8 cellular contexts compared by ENCODE assay signal in the genomic region with DNA sequence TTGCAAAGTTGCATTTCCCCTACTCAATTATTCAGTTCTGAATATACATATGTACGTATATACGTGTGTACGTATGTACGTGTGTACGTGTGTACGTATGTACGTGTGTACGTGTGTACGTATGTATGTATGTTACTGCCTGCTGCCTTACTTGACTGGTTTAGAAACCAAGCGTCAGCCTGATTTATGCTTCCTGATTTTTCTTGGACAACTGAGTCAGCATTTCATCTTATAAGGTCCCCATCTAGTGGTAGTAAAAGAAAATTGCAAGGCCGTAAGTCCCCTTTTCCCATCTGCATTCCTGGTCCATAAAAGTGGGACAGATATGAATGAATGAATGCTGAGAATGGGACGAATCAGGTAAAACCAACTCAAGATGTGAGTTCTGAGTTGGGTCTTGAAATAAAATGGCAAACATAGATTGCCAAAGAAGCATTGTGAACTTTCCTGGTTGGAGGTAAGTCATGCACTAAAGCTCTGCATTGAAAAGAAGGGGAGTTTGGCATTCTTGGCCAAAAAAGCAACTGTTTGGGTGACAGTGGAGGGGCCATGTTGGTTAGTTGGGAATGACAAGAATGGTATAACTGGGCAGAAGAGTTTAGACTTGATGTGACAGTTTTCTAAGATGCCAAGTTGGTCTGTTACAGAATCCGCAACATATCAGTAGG.
DNase-seq lines count a peak whose midpoint lies in the region; ATAC-seq and TF ChIP-seq lines count a peak whose summit lies in the region.

No MANE protein-coding gene starts in this region.

- H3K9me3 ChIP-seq in SK-N-SH (no peaks in the 10 kb centered on the region), sigmoid colon (no peaks in the 10 kb centered on the region)

- peak; percentile 78 for DNase-seq in DMS153 treated with DMSO at 0.1 percent for 48 hours (lab: John Stamatoyannopoulos, UW; ENCODE audit: unreplicated experiment)
- peak; percentile 42 to 67 for DNase-seq in Kasumi-1 (lab: John Stamatoyannopoulos, UW)
- peak; percentile 46 for DNase-seq in SK-N-SH
- peak; percentile 56 for DNase-seq in foreskin melanocyte
- DNase-seq in sigmoid colon = no peak
- DNase-seq in stimulated activated naive CD4-positive, alpha-beta T cell (lab: John Stamatoyannopoulos, UW) = no peak
- DNase-seq in cerebellar nuclear complex (lab: John Stamatoyannopoulos, UW) = no peak

- TF ChIP-seq CTCF in SK-N-SH (IDR thresholded peaks at IDR 0.05) (peak; percentile 79), sigmoid colon (IDR thresholded peaks at IDR 0.05) (peak in 3 of 4 experiments; percentile 56 to 69 (median 66))

- POLR2A ChIA-PET in SK-N-SH (lab: Yijun Ruan, JAX) = no interaction called here

- no peak for ATAC-seq in HG02798 (IDR thresholded peaks at IDR 0.05; ENCODE audit: poor library complexity, unreplicated experiment)

- TF ChIP-seq EP300 in SK-N-SH (IDR thresholded peaks at IDR 0.05; ENCODE audit: borderline replicate concordance in 1 of 2, low read depth in 1 of 2, low read length in 1 of 2) (no peak), sigmoid colon (IDR thresholded peaks at IDR 0.05) (no peak)

- H3K36me3 ChIP-seq in SK-N-SH (replicated peaks in 1 of 2; ENCODE audit: control insufficient read depth in 1 of 2, insufficient read depth in 2 of 2, low read length in 1 of 2) (no peaks in the 10 kb centered on the region), sigmoid colon (no peaks in the 10 kb centered on the region)

- TF ChIP-seq RAD21 in SK-N-SH (IDR thresholded peaks at IDR 0.05; ENCODE audit: low read length) = peak; percentile 79

- no peaks in the 10 kb centered on the region for H3K79me2 ChIP-seq in SK-N-SH (ENCODE audit: insufficient read depth)

- no peak overlapping the region for H2AFZ ChIP-seq in SK-N-SH (ENCODE audit: low read depth)

- no peaks in the 10 kb centered on the region for H3F3A ChIP-seq in SK-N-SH (replicated peaks; ENCODE audit: insufficient read depth)

- CTCF ChIA-PET in SK-N-SH (lab: Yijun Ruan, JAX) = interaction anchor here (0.6 to 8.6 kb wide), 37 partner anchors 8 to 482 kb away, joined by 3 to 166 read pairs (median 4); no protein-coding TSS in a partner anchor

- H3K4me3 ChIP-seq in SK-N-SH (ENCODE audit: low read depth in 2 of 2, low read length in 1 of 2) (no peak overlapping the region; a peak in 1 of 4 replicates), sigmoid colon (no peak overlapping the region)

- no peak for TF ChIP-seq POLR2A in sigmoid colon (IDR thresholded peaks at IDR 0.05)

- no peak overlapping the region for H3K27ac ChIP-seq in SK-N-SH (ENCODE audit: low read depth in 2 of 2, low read length in 1 of 2)
- H3K27ac ChIP-seq in sigmoid colon = no peak overlapping the region

- no peaks in the 10 kb centered on the region for H4K20me1 ChIP-seq in SK-N-SH (ENCODE audit: insufficient read depth)

- intact Hi-C loops in sigmoid colon (cut with DNase I) = loop anchor here (2.0 kb wide), 1 partner anchor 338 kb away; no protein-coding TSS in a partner anchor

- no peaks in the 10 kb centered on the region for H3K9me2 ChIP-seq in SK-N-SH

- 47% methylated on average over 12 of the region's 13 CpGs for WGBS in SK-N-SH (ENCODE audit: low lambda C conversion rate)
- WGBS in sigmoid colon, 2 donors = 53 to 65% methylated on average over 13 of the region's 13 CpGs

- no peaks in the 10 kb centered on the region for H3K4me1 ChIP-seq in SK-N-SH (ENCODE audit: control insufficient read depth in 1 of 2, insufficient read depth in 2 of 2, low read depth in 1 of 2, low read length in 1 of 2)
- no peaks in the 10 kb centered on the region for H3K4me1 ChIP-seq in sigmoid colon

- no peak overlapping the region for H3K4me2 ChIP-seq in SK-N-SH

- no peak overlapping the region for H3K9ac ChIP-seq in SK-N-SH

- no peaks in the 10 kb centered on the region for H3K27me3 ChIP-seq in SK-N-SH (ENCODE audit: insufficient read depth)
- no peaks in the 10 kb centered on the region for H3K27me3 ChIP-seq in sigmoid colon

TF ChIP-seq in SK-N-SH, 30 proteins besides CTCF, POLR2A, EP300 and RAD21:
- TF ChIP-seq, protein P1, sequence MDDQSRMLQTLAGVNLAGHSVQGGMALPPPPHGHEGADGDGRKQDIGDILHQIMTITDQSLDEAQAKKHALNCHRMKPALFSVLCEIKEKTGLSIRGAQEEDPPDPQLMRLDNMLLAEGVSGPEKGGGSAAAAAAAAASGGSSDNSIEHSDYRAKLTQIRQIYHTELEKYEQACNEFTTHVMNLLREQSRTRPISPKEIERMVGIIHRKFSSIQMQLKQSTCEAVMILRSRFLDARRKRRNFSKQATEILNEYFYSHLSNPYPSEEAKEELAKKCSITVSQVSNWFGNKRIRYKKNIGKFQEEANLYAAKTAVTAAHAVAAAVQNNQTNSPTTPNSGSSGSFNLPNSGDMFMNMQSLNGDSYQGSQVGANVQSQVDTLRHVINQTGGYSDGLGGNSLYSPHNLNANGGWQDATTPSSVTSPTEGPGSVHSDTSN (IDR thresholded peaks at IDR 0.05) = peak; percentile 25; the same call in 1 of the 2 replicates
- TF ChIP-seq RFX5 (IDR thresholded peaks at IDR 0.05; ENCODE audit: low read length) (no peak; the same call in 1 of the 2 replicates), EZH2phosphoT487 (IDR thresholded peaks at IDR 0.05; ENCODE audit: borderline replicate concordance, low read depth) (no peak), RXRA (IDR thresholded peaks at IDR 0.05; ENCODE audit: borderline replicate concordance, low read depth) (no peak), TEAD4 (IDR thresholded peaks at IDR 0.05; ENCODE audit: borderline replicate concordance, insufficient read depth) (no peak), SMC3 (IDR thresholded peaks at IDR 0.05; ENCODE audit: low read depth, low read length) (peak; percentile 69)

Comparison
In these comparisons a context has a peak if more than half of its experiments do, and no peak if none do; other contexts are left out.
1. DNase-seq: peak in DMS153 treated with DMSO at 0.1 percent for 48 hours (single experiment), Kasumi-1 (2 of 2), SK-N-SH (single experiment) and foreskin melanocyte (single experiment); none in sigmoid colon (single experiment), stimulated activated naive CD4-positive, alpha-beta T cell (0 of 6) and cerebellar nuclear complex (0 of 2).